Comparison of ENCODE assay signal across 8 cellular contexts in genomic region chr12:48105867-48106563, GRCh38. TPM values are rescaled to one million over a fixed set of nuclear protein-coding genes. Genes with fewer than 3 reads are reported as not detected.
DNase-seq lines count a peak whose midpoint lies in the region; ATAC-seq, FAIRE-seq and TF ChIP-seq lines count a peak whose summit lies in the region.

TSS of gene SENP1 (minus strand) at chr12:48106079. CDS start at chr12:48101472, 4,607 bp downstream.

- H3K27ac ChIP-seq in kidney (ENCODE audit: low read depth in 2 of 2, low read length in 2 of 2) = peak within 1 kb of the TSS; percentile 97

- H3K4me1 ChIP-seq in kidney (ENCODE audit: control insufficient read depth in 1 of 2, insufficient read depth in 1 of 2, low read depth in 1 of 2, low read length in 2 of 2) = peaks cover 7 to 12% of the 10 kb centered on the region in 2 donors

- ATAC-seq in GM19043 (IDR thresholded peaks at IDR 0.05; ENCODE audit: low read depth, unreplicated experiment) = peak; percentile 58
- ATAC-seq in HG03354 (IDR thresholded peaks at IDR 0.05; ENCODE audit: poor library complexity, severe bottlenecking, unreplicated experiment) = peak; percentile 77

- no peak for FAIRE-seq in kidney (lab: Jason Lieb, UNC)

- peak; percentile 62 for DNase-seq in AG09319 (ENCODE audit: extremely low read depth, low read depth)
- peak; percentile 82 for DNase-seq in NCI-H510A (lab: John Stamatoyannopoulos, UW)
- DNase-seq in activated CD4-positive, alpha-beta T cell treated with anti-CD3 and anti-CD28 coated beads for 1 hour = peak; percentile 85
- DNase-seq in cerebellar nuclear complex (lab: John Stamatoyannopoulos, UW) = peak; percentile 31 to 79
- peak; percentile 96 for DNase-seq in kidney
- peak; percentile 94 for DNase-seq in stimulated activated CD4-positive, alpha-beta T cell treated with anti-CD3 and anti-CD28 coated beads, Interleukin-15, amount 100 ng/mL, for 24 hours

- H3K9me3 ChIP-seq in kidney (ENCODE audit: control insufficient read depth in 1 of 2, low read length in 2 of 2) = no peaks in the 10 kb centered on the region

- no peaks in the 10 kb centered on the region for H3K36me3 ChIP-seq in kidney (ENCODE audit: control insufficient read depth in 1 of 2, insufficient read depth in 2 of 2, low read length in 2 of 2)

- TF ChIP-seq CTCF in AG09319 (IDR thresholded peaks at IDR 0.05; ENCODE audit: low read depth, low read length) (no peak), kidney (IDR thresholded peaks at IDR 0.05; ENCODE audit: borderline replicate concordance, extremely low read depth, insufficient read depth) (peak; percentile 1)

- H3K4me3 ChIP-seq in kidney (ENCODE audit: low read length in 2 of 2) = peak within 1 kb of the TSS; percentile 82 to 98

- intact Hi-C loops in kidney (cut with DNase I) = no loop called here

- peak within 1 kb of the TSS; percentile 85 to 98 for H3K9ac ChIP-seq in kidney (ENCODE audit: low read length in 2 of 2)

RNA-seq across cellular contexts. Expression of gene SENP1, which starts in this region (rescaled TPM):
- total RNA-seq in kidney = 19.4 TPM
- polyA plus RNA-seq in kidney (ENCODE audit: insufficient read depth, low read depth, low replicate concordance) = 3.5 TPM

Comparison
In these comparisons a context has a peak if more than half of its experiments do, and no peak if none do; other contexts are left out.
1. Peak in every context shown above with its lines: DNase-seq, ATAC-seq, H3K4me3 ChIP-seq and H3K27ac ChIP-seq.